9 cellular contexts compared by ENCODE assay signal in the genomic region with DNA sequence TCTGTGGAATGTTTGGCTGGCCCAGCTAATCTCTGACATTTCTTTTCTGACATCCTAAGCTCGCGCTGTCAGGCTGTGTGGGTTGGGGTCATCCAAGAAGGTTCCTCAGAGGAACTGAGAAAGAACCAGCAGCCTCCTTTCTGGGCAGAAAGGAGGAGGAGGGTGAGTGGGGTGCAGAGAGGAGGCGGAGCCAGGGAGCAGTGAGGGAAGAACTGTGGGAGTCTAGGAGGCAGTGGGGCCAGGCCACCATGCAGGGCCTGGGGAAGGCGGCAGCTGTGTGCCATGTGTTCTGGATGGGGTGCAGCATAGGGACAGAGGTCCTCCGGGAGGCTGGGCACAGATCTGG. TPM values are rescaled to one million over a fixed set of nuclear protein-coding genes. Genes with fewer than 3 reads are reported as not detected.
DNase-seq lines count a peak whose midpoint lies in the region; ATAC-seq, FAIRE-seq and TF ChIP-seq lines count a peak whose summit lies in the region.
"Had no signal": no experiment of that assay in that cellular context is flagged by ENCODE, and none has a peak within 500 bp of the region (broad histone marks: within the 10 kb centered on the region; RNA-seq: fewer than 3 reads in every experiment).

No MANE protein-coding gene starts in this region.

- CTCF ChIA-PET in activated naive CD4-positive, alpha-beta T cell treated with anti-CD3 and anti-CD28 coated beads, Interleukin-2, amount 10 ng/mL, durations not matched to agents 7 days and 5 days (lab: Charles Lee), result interaction anchor here (0.9 to 2.3 kb wide), 4 partner anchors 11 to 61 kb away, joined by 3 to 9 read pairs (median 4); no protein-coding TSS in a partner anchor
- CTCF ChIA-PET in GM12878 (lab: Yijun Ruan, JAX), result interaction anchor here (1.6 to 22.3 kb wide), 6 partner anchors 9 to 359 kb away, joined by 5 to 655 read pairs (median 28); a partner anchor contains a TSS

- SMC1A ChIA-PET in GM12878 (lab: Charles Lee; ENCODE audit: uncharacterized antibody, unreplicated experiment), result interaction anchor here (2.3 to 25.4 kb wide), 5 partner anchors 8 to 47 kb away, joined by 9 to 544 read pairs (median 51); no protein-coding TSS in a partner anchor

- peak; percentile 52 for FAIRE-seq in GM12878 (lab: Jason Lieb, UNC)

- TF ChIP-seq EP300 in GM12878 (IDR thresholded peaks at IDR 0.05; ENCODE audit: borderline replicate concordance in 1 of 2, control insufficient read depth in 1 of 2, low read depth in 2 of 2, low read length in 2 of 2), result no peak

- no peak; the same call in 1 of the 2 replicates for TF ChIP-seq POLR2A in GM12878 (IDR thresholded peaks at IDR 0.05; ENCODE audit: low read depth, low read length)

- in situ Hi-C loops in GM12878 (cut with MboI), result no loop called here

- peaks cover 37% of the 10 kb centered on the region for H3K4me1 Mint-ChIP-seq in activated naive CD4-positive, alpha-beta T cell treated with anti-CD3 and anti-CD28 coated beads, Interleukin-2, amount 10 ng/mL, durations not matched to agents 7 days and 5 days
- peaks cover 74 to 91% of the 10 kb centered on the region in 2 donors for H3K4me1 Mint-ChIP-seq in stimulated activated naive B cell treated with anti-CD40 and anti-IgM and Interleukin-4, amounts not matched to agents 10 μg/mL and 1 μg/mL and 100 μg/mL, for 72 hours

- no peak for TF ChIP-seq RAD21 in GM12878 (IDR thresholded peaks at IDR 0.05; ENCODE audit: insufficient read depth, low read depth, low read length)

- peak overlapping the region; percentile 76 for H3K9ac ChIP-seq in GM12878 (ENCODE audit: control insufficient read depth, insufficient read depth, low read length)

- H3K9me3 Mint-ChIP-seq in activated naive CD4-positive, alpha-beta T cell treated with anti-CD3 and anti-CD28 coated beads, Interleukin-2, amount 10 ng/mL, durations not matched to agents 7 days and 5 days, result no peaks in the 10 kb centered on the region
- no peaks in the 10 kb centered on the region for H3K9me3 Mint-ChIP-seq in stimulated activated naive B cell treated with anti-CD40 and anti-IgM and Interleukin-4, amounts not matched to agents 10 μg/mL and 1 μg/mL and 100 μg/mL, for 72 hours

- H3K9me3 ChIP-seq in GM12878 (replicated peaks; ENCODE audit: control insufficient read depth, insufficient read depth, low read length), result no peaks in the 10 kb centered on the region

- peak overlapping the region; percentile 97 for H3K4me2 ChIP-seq in GM12878 (ENCODE audit: control insufficient read depth, insufficient read depth)

- H3K27me3 ChIP-seq in HL-60 (ENCODE audit: insufficient read depth, poor library complexity, severe bottlenecking), result peaks cover 15% of the 10 kb centered on the region
- no peaks in the 10 kb centered on the region for H3K27me3 ChIP-seq in GM12878 (replicated peaks in 1 of 2; ENCODE audit: control insufficient read depth in 2 of 2, insufficient read depth in 2 of 2, low read length in 1 of 2)

- peaks cover 27% of the 10 kb centered on the region for H4K20me1 ChIP-seq in GM12878 (ENCODE audit: control insufficient read depth, insufficient read depth)

- peaks cover 16 to 17% of the 10 kb centered on the region in 2 experiments; a peak in 3 of 4 replicates for H3K36me3 ChIP-seq in GM12878 (ENCODE audit: control insufficient read depth in 2 of 2, insufficient read depth in 2 of 2, low read length in 1 of 2)

- BruUV-seq in GM12878 (replicated peaks; lab: Mats Ljungman, UMichigan), result no TSS peak

- POLR2A ChIA-PET in GM12878 (lab: Charles Lee), result interaction anchor here (0.6 to 16.6 kb wide), 7 partner anchors 9 to 349 kb away, joined by 3 to 325 read pairs (median 27); no protein-coding TSS in a partner anchor

- no peak overlapping the region for H2AFZ ChIP-seq in GM12878 (ENCODE audit: control insufficient read depth, low read depth, low read length)

- no peak overlapping the region for H3K4me3 Mint-ChIP-seq in activated naive CD4-positive, alpha-beta T cell treated with anti-CD3 and anti-CD28 coated beads, Interleukin-2, amount 10 ng/mL, durations not matched to agents 7 days and 5 days
- H3K4me3 Mint-ChIP-seq in stimulated activated naive B cell treated with anti-CD40 and anti-IgM and Interleukin-4, amounts not matched to agents 10 μg/mL and 1 μg/mL and 100 μg/mL, for 72 hours, result peak overlapping the region; percentile 91 to 94

- peak; percentile 55 for ATAC-seq in GM12878
- peak; percentile 64 to 65 for ATAC-seq in stimulated activated naive B cell treated with anti-CD40 and anti-IgM and Interleukin-4, amounts not matched to agents 10 μg/mL and 1 μg/mL and 100 μg/mL, for 72 hours (replicated peaks)

- intact Hi-C loops in GM12878 (cut with micrococcal nuclease; ENCODE audit: unreplicated experiment), result loop anchor here (2.0 kb wide), 1 partner anchor 24 kb away; no protein-coding TSS in a partner anchor

- 0% methylated on average over 5 of the region's 5 CpGs for WGBS in GM12878 (ENCODE audit: insufficient coverage, insufficient replicate concordance, low lambda C conversion rate, missing lambda C conversion rate)

- H3K27ac Mint-ChIP-seq in activated naive CD4-positive, alpha-beta T cell treated with anti-CD3 and anti-CD28 coated beads, Interleukin-2, amount 10 ng/mL, durations not matched to agents 7 days and 5 days, result peak overlapping the region; percentile 20
- peak overlapping the region; percentile 96 for H3K27ac Mint-ChIP-seq in stimulated activated naive B cell treated with anti-CD40 and anti-IgM and Interleukin-4, amounts not matched to agents 10 μg/mL and 1 μg/mL and 100 μg/mL, for 72 hours

- TF ChIP-seq CTCF in HL-60 (IDR thresholded peaks at IDR 0.05; ENCODE audit: insufficient read depth, low read length) (no peak), GM12878 (IDR thresholded peaks at IDR 0.05 in 2 of 3, conservative IDR thresholded peaks at IDR 0.05 in 1 of 3; ENCODE audit: control insufficient read depth in 2 of 3, extremely low read depth in 1 of 3, insufficient read depth in 1 of 3, low read depth in 3 of 3, low read length in 3 of 3) (no peak)

- DNase-seq in activated naive CD4-positive, alpha-beta T cell treated with anti-CD3 and anti-CD28 coated beads, Interleukin-2, amount 10 ng/mL, durations not matched to agents 7 days and 5 days, result no peak
- DNase-seq in activated naive CD4-positive, alpha-beta T cell (lab: John Stamatoyannopoulos, UW), result no peak
- DNase-seq in HL-60 (ENCODE audit: low read depth in 1 of 2, low spot score in 1 of 2) (peak; percentile 37 to 44), GM12878 (ENCODE audit: low read depth, low spot score) (no peak), DMS53 (lab: John Stamatoyannopoulos, UW) (no peak), retina (no peak), activated gamma-delta T cell (lab: John Stamatoyannopoulos, UW) (no peak)
- peak; percentile 59 for DNase-seq in stimulated activated naive B cell treated with anti-CD40 and anti-IgM and Interleukin-4, amounts not matched to agents 10 μg/mL and 1 μg/mL and 100 μg/mL, for 72 hours
- DNase-seq: effector CD8-positive, alpha-beta T cell had no signal

- peaks cover 100% of the 10 kb centered on the region for H3K79me2 ChIP-seq in GM12878 (ENCODE audit: control insufficient read depth, insufficient read depth, low read length)

- H3K4me3 ChIP-seq in HL-60 (replicated peaks; ENCODE audit: insufficient read depth, low read length), result no peak overlapping the region
- peak overlapping the region; percentile 98 for H3K4me3 ChIP-seq in GM12878

- H3K36me3 Mint-ChIP-seq in activated naive CD4-positive, alpha-beta T cell treated with anti-CD3 and anti-CD28 coated beads, Interleukin-2, amount 10 ng/mL, durations not matched to agents 7 days and 5 days, result no peaks in the 10 kb centered on the region
- peaks cover 85 to 93% of the 10 kb centered on the region in 2 donors for H3K36me3 Mint-ChIP-seq in stimulated activated naive B cell treated with anti-CD40 and anti-IgM and Interleukin-4, amounts not matched to agents 10 μg/mL and 1 μg/mL and 100 μg/mL, for 72 hours

- RAD21 ChIA-PET in GM12878 (lab: Charles Lee; ENCODE audit: unreplicated experiment), result interaction anchor here (0.6 to 24.4 kb wide), 6 partner anchors 8 to 53 kb away, joined by 3 to 496 read pairs (median 18); no protein-coding TSS in a partner anchor

- peak overlapping the region; percentile 36; the same call in 1 of the 2 replicates for H3K27ac ChIP-seq in HL-60 (replicated peaks)
- H3K27ac ChIP-seq in GM12878 (ENCODE audit: control insufficient read depth, insufficient read depth), result peak overlapping the region; percentile 84

- H3K4me1 ChIP-seq in GM12878 (ENCODE audit: control insufficient read depth, insufficient read depth, low read length), result peaks cover 59% of the 10 kb centered on the region

- peaks cover 22% of the 10 kb centered on the region for H3K27me3 Mint-ChIP-seq in activated naive CD4-positive, alpha-beta T cell treated with anti-CD3 and anti-CD28 coated beads, Interleukin-2, amount 10 ng/mL, durations not matched to agents 7 days and 5 days
- H3K27me3 Mint-ChIP-seq in stimulated activated naive B cell treated with anti-CD40 and anti-IgM and Interleukin-4, amounts not matched to agents 10 μg/mL and 1 μg/mL and 100 μg/mL, for 72 hours, result no peaks in the 10 kb centered on the region

RNA-seq across cellular contexts. Expression of a gene that starts 5.3 kb away (rescaled TPM):
- total RNA-seq in GM12878 (2013; cell fraction: nucleolus; rRNA removed), result 137 and 160 TPM in 2 replicates
- total RNA-seq in GM12878 (2014; rRNA removed) (56.3 and 58.3 TPM in 2 replicates), GM12878 (2014; rRNA removed; fragmentation: Illumina TruSeq; extraction: Trizol) (48.7 and 52.9 TPM in 2 replicates), GM12878 (2021) (112 and 114 TPM in 2 replicates)
- polyA plus RNA-seq in GM12878 (2011; ENCODE audit: low read depth), result 33.6 TPM
- polyA plus RNA-seq in GM12878 (2011; rRNA removed) (37.6 and 65.2 TPM in 2 replicates), GM12878 (2014; fragmentation: Illumina TruSeq; extraction: Trizol) (47.9 and 70.5 TPM in 2 replicates), GM12878 (2014; fragmentation: Nextera tagmentation; extraction: Ambion mirVana) (1 to 10 TPM in 1 of 2 experiments, under 1 TPM in 1; 0.08 to 1.1 TPM), GM12878 (2014; rRNA removed) (99.1 and 99.2 TPM in 2 replicates), GM12878 (2016; fragmentation: Nextera tagmentation; extraction: Ambion mirVana) (10 to 100 TPM; 13.3 to 15.6 TPM)
- 115 and 126 TPM in 2 replicates for polyA plus RNA-seq in GM12878 (2011; cell fraction: cytosol; rRNA removed)
- 208 and 229 TPM in 2 replicates for polyA plus RNA-seq in GM12878 (2011; cell fraction: nucleus; rRNA removed)
- polyA plus RNA-seq in GM12878 (2012), result 60.0 and 110 TPM in 2 replicates
- 75.6 and 130 TPM in 2 replicates for polyA minus RNA-seq in GM12878 (2011; rRNA and poly(A)+ RNA removed)
- polyA minus RNA-seq in GM12878 (2011; cell fraction: cytosol; rRNA and poly(A)+ RNA removed), result 48.1 and 52.4 TPM in 2 replicates
- 48.2 and 63.7 TPM in 2 replicates for polyA minus RNA-seq in GM12878 (2011; cell fraction: nucleus; rRNA and poly(A)+ RNA removed)

RNA-seq across cellular contexts. Expression of a gene that starts 32.5 kb away (rescaled TPM):
- total RNA-seq in GM12878 (2013; cell fraction: nucleolus; rRNA removed), result 22.7 and 26.2 TPM in 2 replicates
- 106 and 107 TPM in 2 replicates for total RNA-seq in GM12878 (2014; rRNA removed)
- 44.3 and 46.6 TPM in 2 replicates for total RNA-seq in GM12878 (2014; rRNA removed; fragmentation: Illumina TruSeq; extraction: Trizol)
- total RNA-seq in GM12878 (2021), result 81.3 and 84.8 TPM in 2 replicates
- polyA plus RNA-seq in GM12878 (2011; ENCODE audit: low read depth), result 33.5 TPM
- polyA plus RNA-seq in GM12878 (2011; rRNA removed), result 72.6 and 89.7 TPM in 2 replicates
- 138 and 156 TPM in 2 replicates for polyA plus RNA-seq in GM12878 (2011; cell fraction: cytosol; rRNA removed)
- polyA plus RNA-seq in GM12878 (2011; cell fraction: nucleus; rRNA removed), result 60.8 and 62.4 TPM in 2 replicates
- polyA plus RNA-seq in GM12878 (2012), result 57.3 and 69.1 TPM in 2 replicates
- polyA plus RNA-seq in GM12878 (2014; fragmentation: Illumina TruSeq; extraction: Trizol), result 61.3 and 90.5 TPM in 2 replicates
- polyA plus RNA-seq in GM12878 (2014; fragmentation: Nextera tagmentation; extraction: Ambion mirVana), result 10 to 100 TPM; 25.9 to 59.1 TPM
- 117 and 135 TPM in 2 replicates for polyA plus RNA-seq in GM12878 (2014; rRNA removed)
- polyA plus RNA-seq in GM12878 (2016; fragmentation: Nextera tagmentation; extraction: Ambion mirVana), result 100 to 1,000 TPM; 123 to 145 TPM
- polyA minus RNA-seq in GM12878 (2011; rRNA and poly(A)+ RNA removed), result 79.1 and 122 TPM in 2 replicates
- 32.5 and 36.5 TPM in 2 replicates for polyA minus RNA-seq in GM12878 (2011; cell fraction: cytosol; rRNA and poly(A)+ RNA removed)
- 17.3 and 22.1 TPM in 2 replicates for polyA minus RNA-seq in GM12878 (2011; cell fraction: nucleus; rRNA and poly(A)+ RNA removed)

Comparison
In these comparisons a context has a peak if more than half of its experiments do, and no peak if none do; other contexts are left out.
1. DNase-seq: peak in HL-60 (2 of 2) and stimulated activated naive B cell treated with anti-CD40 and anti-IgM and Interleukin-4, amounts not matched to agents 10 μg/mL and 1 μg/mL and 100 μg/mL, for 72 hours (single experiment); none in activated naive CD4-positive, alpha-beta T cell treated with anti-CD3 and anti-CD28 coated beads, Interleukin-2, amount 10 ng/mL, durations not matched to agents 7 days and 5 days (single experiment), activated naive CD4-positive, alpha-beta T cell (0 of 4), GM12878 (single experiment), DMS53 (single experiment), retina (single experiment) and activated gamma-delta T cell (single experiment).